8 cellular contexts compared by ENCODE assay signal in the genomic region with DNA sequence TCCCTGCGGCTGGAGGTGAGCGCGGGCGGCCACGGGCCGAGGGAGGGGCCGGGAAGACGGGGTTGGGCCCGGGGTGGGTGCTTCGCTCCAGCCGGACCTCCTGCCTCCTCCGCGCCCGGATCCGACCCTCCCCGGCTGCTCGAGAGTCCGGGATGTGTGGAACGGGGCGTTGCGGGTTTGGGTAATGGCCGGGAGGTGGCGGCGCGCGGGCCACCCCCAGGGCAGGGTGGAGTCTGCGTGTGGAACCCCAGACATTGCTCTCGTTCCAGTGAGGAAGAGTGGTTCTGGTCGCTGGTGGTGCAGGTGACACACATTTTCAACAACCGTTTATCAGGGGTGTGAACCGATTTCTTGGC. TPM values are rescaled to one million over a fixed set of nuclear protein-coding genes. Genes with fewer than 3 reads are reported as not detected.
DNase-seq lines count a peak whose midpoint lies in the region; ATAC-seq and TF ChIP-seq lines count a peak whose summit lies in the region.

No MANE protein-coding gene starts in this region.

- peak; percentile 40 for DNase-seq in SIG-M5 treated with dmso at 0.1 percent for 504 hours (lab: John Stamatoyannopoulos, UW; ENCODE audit: unreplicated experiment)
- no peak for DNase-seq in SIG-M5 (lab: John Stamatoyannopoulos, UW)
- peak; percentile 82 for DNase-seq in H7
- DNase-seq in activated T-cell treated with anti-CD3 and anti-CD28 coated beads, Interleukin-2, amount 50 U/mL, for 4 hours = no peak
- DNase-seq in globus pallidus (ENCODE audit: low spot score) = peak; percentile 22
- peak; percentile 44 for DNase-seq in progenitor cell of endocrine pancreas (ENCODE audit: low spot score, unreplicated experiment)
- DNase-seq in DMS153 (lab: John Stamatoyannopoulos, UW) = no peak

- H3K36me3 ChIP-seq in H7 (replicated peaks; ENCODE audit: control insufficient read depth, insufficient read depth, low read length) = no peaks in the 10 kb centered on the region

- peak overlapping the region; percentile 89 for H3K4me3 ChIP-seq in H7 (ENCODE audit: insufficient read depth, low read depth, low read length)

- H3K27ac Mint-ChIP-seq in progenitor cell of endocrine pancreas = peak overlapping the region; percentile 96

- no peaks in the 10 kb centered on the region for H3K27me3 Mint-ChIP-seq in activated T-cell treated with anti-CD3 and anti-CD28 coated beads, Interleukin-2, amount 50 U/mL, for 4 hours (ENCODE audit: low read depth)
- peaks cover 7% of the 10 kb centered on the region for H3K27me3 Mint-ChIP-seq in progenitor cell of endocrine pancreas

- ATAC-seq in activated T-cell treated with anti-CD3 and anti-CD28 coated beads, Interleukin-2, amount 50 U/mL, for 4 hours = peak; percentile 67

- 0 out of 2 replicates have a peak, but pooled peaks have one; percentile 11 for TF ChIP-seq CTCF in LNCAP (IDR thresholded peaks at IDR 0.05)
- TF ChIP-seq CTCF in progenitor cell of endocrine pancreas (IDR thresholded peaks at IDR 0.05; ENCODE audit: unreplicated experiment) = peak; percentile 8

- H3K4me1 Mint-ChIP-seq in activated T-cell treated with anti-CD3 and anti-CD28 coated beads, Interleukin-2, amount 50 U/mL, for 4 hours (ENCODE audit: low read depth) = peaks cover 30% of the 10 kb centered on the region
- H3K4me1 Mint-ChIP-seq in progenitor cell of endocrine pancreas (ENCODE audit: low read depth) = peaks cover 23% of the 10 kb centered on the region

- H3K9me3 Mint-ChIP-seq in activated T-cell treated with anti-CD3 and anti-CD28 coated beads, Interleukin-2, amount 50 U/mL, for 4 hours = no peaks in the 10 kb centered on the region
- no peaks in the 10 kb centered on the region for H3K9me3 Mint-ChIP-seq in progenitor cell of endocrine pancreas (ENCODE audit: low read depth)

- peak overlapping the region; percentile 94 for H3K4me3 Mint-ChIP-seq in activated T-cell treated with anti-CD3 and anti-CD28 coated beads, Interleukin-2, amount 50 U/mL, for 4 hours
- H3K4me3 Mint-ChIP-seq in progenitor cell of endocrine pancreas (ENCODE audit: low read depth) = peak overlapping the region; percentile 90

- no peaks in the 10 kb centered on the region for H3K27me3 ChIP-seq in H7 (ENCODE audit: control insufficient read depth, insufficient read depth, low read length)

- peaks cover 6% of the 10 kb centered on the region for H3K36me3 Mint-ChIP-seq in activated T-cell treated with anti-CD3 and anti-CD28 coated beads, Interleukin-2, amount 50 U/mL, for 4 hours (ENCODE audit: insufficient read depth)
- no peaks in the 10 kb centered on the region for H3K36me3 Mint-ChIP-seq in progenitor cell of endocrine pancreas (ENCODE audit: insufficient read depth)

RNA-seq across cellular contexts. Expression of gene ARHGEF7, which starts 38.8 kb away (rescaled TPM):
- 20.8 and 31.6 TPM in 2 replicates for total RNA-seq in H7 (2014; rRNA removed; shearing (Covaris generic))
- total RNA-seq in activated T-cell treated with anti-CD3 and anti-CD28 coated beads, Interleukin-2, amount 50 U/mL, for 4 hours = 10 to 100 TPM; 42.8 to 49.6 (median 45.1) TPM
- 84.4 and 86.5 TPM in 2 replicates for total RNA-seq in progenitor cell of endocrine pancreas

Comparison
In these comparisons a context has a peak if more than half of its experiments do, and no peak if none do; other contexts are left out.
1. DNase-seq: peak in SIG-M5 treated with dmso at 0.1 percent for 504 hours (single experiment), H7 (single experiment), globus pallidus (single experiment) and progenitor cell of endocrine pancreas (single experiment); none in SIG-M5 (single experiment), activated T-cell treated with anti-CD3 and anti-CD28 coated beads, Interleukin-2, amount 50 U/mL, for 4 hours (single experiment) and DMS153 (single experiment).